ENCODE assay signal across 33 cellular contexts in the genomic region with DNA sequence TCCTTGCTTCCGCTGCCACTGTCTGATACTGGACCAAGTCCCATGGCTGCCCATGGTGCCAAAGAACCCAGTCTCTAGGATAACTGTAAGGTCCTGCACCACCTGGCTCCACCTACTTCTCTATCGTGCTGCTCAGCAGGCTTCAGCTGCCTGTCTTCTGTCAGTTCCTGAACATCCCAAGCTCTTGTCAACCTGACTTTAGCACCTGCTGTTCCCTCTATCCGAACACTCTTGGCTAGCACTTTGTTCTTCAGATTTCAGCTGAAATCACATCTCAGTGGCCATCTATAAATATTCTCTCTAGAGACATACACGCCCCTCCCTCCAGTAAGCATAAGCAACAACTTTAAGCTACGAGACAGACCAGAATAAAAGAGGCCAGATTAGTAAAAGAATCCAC. TPM values are rescaled to one million over a fixed set of nuclear protein-coding genes. Genes with fewer than 3 reads are reported as not detected.
DNase-seq lines count a peak whose midpoint lies in the region; ATAC-seq, FAIRE-seq and TF ChIP-seq lines count a peak whose summit lies in the region.
"Had no signal": no experiment of that assay in that cellular context is flagged by ENCODE, and none has a peak within 500 bp of the region (broad histone marks: within the 10 kb centered on the region; RNA-seq: fewer than 3 reads in every experiment).

No MANE protein-coding gene starts in this region.

- peaks cover 16% of the 10 kb centered on the region for H3F3A ChIP-seq in GM23338 (replicated peaks; ENCODE audit: low read depth)

- no peaks in the 10 kb centered on the region for H3K27me3 ChIP-seq in K562 (ENCODE audit: control insufficient read depth in 2 of 2, insufficient read depth in 2 of 2, low read length in 2 of 2)
- H3K27me3 ChIP-seq in psoas muscle (ENCODE audit: insufficient read depth in 3 of 3, low read length in 2 of 3) = no peaks in the 10 kb centered on the region
- no peaks in the 10 kb centered on the region for H3K27me3 ChIP-seq in GM23338 (ENCODE audit: insufficient read depth)
- H3K27me3 ChIP-seq: Peyer's patch, testis had no signal

- ATAC-seq in K562 (no peak), psoas muscle (peak; percentile 28 to 72 (median 47)), GM23338 (no peak)
- ATAC-seq: left colon, mucosa of descending colon had no signal

- H3K4me3 ChIP-seq in K562 (no peak overlapping the region), psoas muscle (no peak overlapping the region), GM23338 (no peak overlapping the region)
- H3K4me3 ChIP-seq: mucosa of descending colon, Peyer's patch, testis had no signal

- CTCF ChIA-PET in K562 (lab: Yijun Ruan, JAX; ENCODE audit: low intra/inter-chr PET ratio) = no interaction called here

- no peak for TF ChIP-seq EP300 in K562 (IDR thresholded peaks at IDR 0.05; ENCODE audit: low read length)

- no TSS peak for BruUV-seq in K562 (replicated peaks; lab: Mats Ljungman, UMichigan)

- H3K36me3 ChIP-seq in K562 (ENCODE audit: control insufficient read depth, insufficient read depth, low read length) = peaks cover 62% of the 10 kb centered on the region
- H3K36me3 ChIP-seq in psoas muscle (ENCODE audit: insufficient read depth in 1 of 2, low read depth in 1 of 2) = peaks cover 6 to 43% of the 10 kb centered on the region in 2 donors
- H3K36me3 ChIP-seq in GM23338 (ENCODE audit: insufficient read depth) = peaks cover 10% of the 10 kb centered on the region

- no peaks in the 10 kb centered on the region for H3K27me3 Mint-ChIP-seq in activated T-cell treated with anti-CD3 and anti-CD28 coated beads, Interleukin-2, amount 50 U/mL, for 24 hours
- H3K27me3 Mint-ChIP-seq in GM23338 (ENCODE audit: insufficient read depth, low read depth, poor library complexity) (peaks cover 3% of the 10 kb centered on the region), type B pancreatic cell (no peaks in the 10 kb centered on the region)
- H3K27me3 Mint-ChIP-seq: activated naive CD4-positive, alpha-beta T cell treated with anti-CD3 and anti-CD28 coated beads, Interleukin-2, amount 10 ng/mL, durations not matched to agents 7 days and 5 days; CD4-positive, alpha-beta T cell; natural killer cell treated with Interleukin-12 subunit alpha and Interleukin-12 subunit beta and Interleukin-15 and Interleukin-18, amount 100 ng/mL, for 72 hours had no signal

- H3K4me1 ChIP-seq in K562 (replicated peaks in 1 of 2; ENCODE audit: control insufficient read depth in 2 of 2, insufficient read depth in 2 of 2, low read length in 2 of 2) = no peaks in the 10 kb centered on the region; a peak in 1 of 5 replicates
- H3K4me1 ChIP-seq in psoas muscle = peaks cover 16% of the 10 kb centered on the region
- H3K4me1 ChIP-seq in GM23338 (ENCODE audit: insufficient read depth) = no peaks in the 10 kb centered on the region
- H3K4me1 ChIP-seq: Peyer's patch, testis had no signal

- DNase-seq in activated T-cell treated with anti-CD3 and anti-CD28 coated beads, Interleukin-2, amount 50 U/mL, for 24 hours = no peak
- no peak for DNase-seq in activated T-cell treated with anti-CD3 and anti-CD28 coated beads, Interleukin-2, amount 50 U/mL, for 1 hour
- no peak for DNase-seq in HTR-8/SVneo (ENCODE audit: insufficient read length, low spot score)
- DNase-seq in K562 (ENCODE audit: extremely low read depth in 1 of 4, low spot score in 3 of 4) = no peak
- no peak for DNase-seq in psoas muscle
- no peak for DNase-seq in GM23338 (ENCODE audit: low spot score)
- no peak for DNase-seq in type B pancreatic cell (ENCODE audit: extremely low spot score, unreplicated experiment)
- DNase-seq in NCI-H146 (lab: John Stamatoyannopoulos, UW) = no peak
- DNase-seq: activated CD4-positive, alpha-beta T cell treated with anti-CD3 and anti-CD28 coated beads, Interleukin-2, amount 50 U/mL, for 4 hours; activated naive CD4-positive, alpha-beta T cell treated with anti-CD3 and anti-CD28 coated beads, Interleukin-2, amount 10 ng/mL, durations not matched to agents 7 days and 5 days; AML-193; anterior cingulate cortex; CD4-positive, alpha-beta T cell; effector CD4-positive, alpha-beta T cell; Kasumi-1; left colon; NCI-H1417 treated with DMSO at 0.1 percent for 48 hours; NCI-H2081; NCI-H345; NCI-H774; Peyer's patch; SHP77 treated with DMSO at 0.1 percent for 48 hours; small intestine; stimulated activated naive CD4-positive, alpha-beta T cell treated with Interleukin-2 at 50 U/mL for 16 hours; T1000; testis had no signal

- H2AFZ ChIP-seq in K562 (ENCODE audit: low read depth, low read length) (no peak overlapping the region), GM23338 (no peak overlapping the region)

- WGBS in K562 (ENCODE audit: insufficient coverage, low coverage, missing lambda C conversion rate) = 74% methylated on average over 5 of the region's 5 CpGs
- WGBS in psoas muscle, 3 donors = 28 to 42% (median 30%) methylated on average over 5 of the region's 5 CpGs

- no peaks in the 10 kb centered on the region for H3K9me1 ChIP-seq in K562 (ENCODE audit: control insufficient read depth, insufficient read depth, low read length)

- H3K9ac ChIP-seq in K562 (ENCODE audit: insufficient read depth in 1 of 2, low read depth in 2 of 2, low read length in 2 of 2) = no peak overlapping the region; a peak in 1 of 4 replicates

- no peak for TF ChIP-seq RAD21 in K562 (CRISPR knock-in tag; conservative IDR thresholded peaks at IDR 0.05 in 1 of 2, IDR thresholded peaks at IDR 0.05 in 1 of 2)

- H3K79me2 ChIP-seq in K562 (ENCODE audit: control insufficient read depth, insufficient read depth, low read length) = no peaks in the 10 kb centered on the region
- 0 out of 2 replicates have a peak, but pooled peaks cover 2% of the 10 kb centered on the region for H3K79me2 ChIP-seq in GM23338 (replicated peaks; ENCODE audit: insufficient read depth)

- FAIRE-seq in HTR-8/SVneo (lab: Jason Lieb, UNC) = peak; percentile 64
- FAIRE-seq in K562 (lab: Jason Lieb, UNC) = no peak
- FAIRE-seq: GM19239, H54, small intestine, urothelium cell line had no signal

- in situ Hi-C loops in K562 (cut with MboI) = no loop called here

- intact Hi-C loops in K562 (cut with micrococcal nuclease) (no loop called here), psoas muscle (cut with DNase I) (no loop called here)

- no peaks in the 10 kb centered on the region for H3K9me3 Mint-ChIP-seq in activated T-cell treated with anti-CD3 and anti-CD28 coated beads, Interleukin-2, amount 50 U/mL, for 24 hours
- H3K9me3 Mint-ChIP-seq in GM23338 (no peaks in the 10 kb centered on the region), type B pancreatic cell (no peaks in the 10 kb centered on the region)
- H3K9me3 Mint-ChIP-seq: activated naive CD4-positive, alpha-beta T cell treated with anti-CD3 and anti-CD28 coated beads, Interleukin-2, amount 10 ng/mL, durations not matched to agents 7 days and 5 days; activated T-helper 1 cell treated with anti-CD3 and anti-CD28 coated beads, Interleukin-12 subunit alpha, Interleukin-12 subunit beta, Interleukin-2, Interleukin-4 antibody, amounts not matched to agents 30 ng/mL and 10 ng/mL and 1 ng/mL, durations not matched to agents 14 hours and 24 hours and 36 hours; CD4-positive, alpha-beta T cell; natural killer cell treated with Interleukin-12 subunit alpha and Interleukin-12 subunit beta and Interleukin-15 and Interleukin-18, amount 100 ng/mL, for 72 hours had no signal

- H4K20me1 ChIP-seq in K562 (replicated peaks; ENCODE audit: control insufficient read depth, insufficient read depth, low read length) = no peaks in the 10 kb centered on the region
- H4K20me1 ChIP-seq in GM23338 (replicated peaks; ENCODE audit: insufficient read depth) = peaks cover 22% of the 10 kb centered on the region

- no peak overlapping the region for H3K27ac ChIP-seq in K562 (ENCODE audit: extremely low read depth, low read depth, low read length)
- peak overlapping the region; percentile 36 for H3K27ac ChIP-seq in psoas muscle
- no peak overlapping the region for H3K27ac ChIP-seq in GM23338 (ENCODE audit: low read depth)
- H3K27ac ChIP-seq: epithelial cell of prostate, Peyer's patch, testis had no signal

- H3K4me1 Mint-ChIP-seq in activated T-cell treated with anti-CD3 and anti-CD28 coated beads, Interleukin-2, amount 50 U/mL, for 24 hours (ENCODE audit: low read depth) = peaks cover 6% of the 10 kb centered on the region
- H3K4me1 Mint-ChIP-seq in GM23338 (no peaks in the 10 kb centered on the region), type B pancreatic cell (ENCODE audit: unreplicated experiment) (peaks cover 3% of the 10 kb centered on the region)

- no peaks in the 10 kb centered on the region for H3K9me2 ChIP-seq in GM23338 (ENCODE audit: insufficient read depth)

- H3K9me3 ChIP-seq in K562 (replicated peaks; ENCODE audit: control insufficient read depth, insufficient read depth, low read depth, low read length) = no peaks in the 10 kb centered on the region
- no peaks in the 10 kb centered on the region for H3K9me3 ChIP-seq in psoas muscle
- H3K9me3 ChIP-seq: mucosa of descending colon, Peyer's patch, testis had no signal

- H3K4me2 ChIP-seq in K562 (ENCODE audit: insufficient read depth, low read length) (no peak overlapping the region), GM23338 (no peak overlapping the region)

- POLR2A ChIA-PET in K562 (lab: Yijun Ruan, JAX) = interaction anchor here (0.8 to 1.1 kb wide), 4 partner anchors 8 to 110 kb away, joined by 3 to 5 read pairs (median 4); a partner anchor contains a TSS

- peak overlapping the region; percentile 1 for H3K27ac Mint-ChIP-seq in activated T-cell treated with anti-CD3 and anti-CD28 coated beads, Interleukin-2, amount 50 U/mL, for 24 hours
- H3K27ac Mint-ChIP-seq in GM23338 (no peak overlapping the region), type B pancreatic cell (no peak overlapping the region)
- H3K27ac Mint-ChIP-seq: activated naive CD4-positive, alpha-beta T cell treated with anti-CD3 and anti-CD28 coated beads, Interleukin-2, amount 10 ng/mL, durations not matched to agents 7 days and 5 days; activated T-helper 1 cell treated with anti-CD3 and anti-CD28 coated beads, Interleukin-12 subunit alpha, Interleukin-12 subunit beta, Interleukin-2, Interleukin-4 antibody, amounts not matched to agents 30 ng/mL and 10 ng/mL and 1 ng/mL, durations not matched to agents 14 hours and 24 hours and 36 hours; CD4-positive, alpha-beta T cell; natural killer cell treated with Interleukin-12 subunit alpha and Interleukin-12 subunit beta and Interleukin-15 and Interleukin-18, amount 100 ng/mL, for 72 hours had no signal

- peaks cover 67% of the 10 kb centered on the region for H3K36me3 Mint-ChIP-seq in activated T-cell treated with anti-CD3 and anti-CD28 coated beads, Interleukin-2, amount 50 U/mL, for 24 hours (ENCODE audit: low read depth)
- H3K36me3 Mint-ChIP-seq in GM23338 (ENCODE audit: low read depth) = peaks cover 40% of the 10 kb centered on the region
- peaks cover 14% of the 10 kb centered on the region for H3K36me3 Mint-ChIP-seq in type B pancreatic cell

- TF ChIP-seq CTCF in K562 (IDR thresholded peaks at IDR 0.05 in 2 of 3, conservative IDR thresholded peaks at IDR 0.05 in 1 of 3; ENCODE audit: insufficient read depth in 2 of 3, low read depth in 1 of 3, low read length in 3 of 3) (no peak), psoas muscle (IDR thresholded peaks at IDR 0.05) (no peak), GM23338 (conservative IDR thresholded peaks at IDR 0.05; ENCODE audit: low read depth in 2 of 2) (no peak), type B pancreatic cell (conservative IDR thresholded peaks at IDR 0.05) (no peak)

- no peak overlapping the region for H3K4me3 Mint-ChIP-seq in activated T-cell treated with anti-CD3 and anti-CD28 coated beads, Interleukin-2, amount 50 U/mL, for 24 hours
- H3K4me3 Mint-ChIP-seq in GM23338 (no peak overlapping the region), type B pancreatic cell (no peak overlapping the region)
- H3K4me3 Mint-ChIP-seq: activated naive CD4-positive, alpha-beta T cell treated with anti-CD3 and anti-CD28 coated beads, Interleukin-2, amount 10 ng/mL, durations not matched to agents 7 days and 5 days; activated T-helper 1 cell treated with anti-CD3 and anti-CD28 coated beads, Interleukin-12 subunit alpha, Interleukin-12 subunit beta, Interleukin-2, Interleukin-4 antibody, amounts not matched to agents 30 ng/mL and 10 ng/mL and 1 ng/mL, durations not matched to agents 14 hours and 24 hours and 36 hours; CD4-positive, alpha-beta T cell; natural killer cell treated with Interleukin-12 subunit alpha and Interleukin-12 subunit beta and Interleukin-15 and Interleukin-18, amount 100 ng/mL, for 72 hours had no signal

- TF ChIP-seq POLR2A in K562 (conservative IDR thresholded peaks at IDR 0.05) = 0 out of 2 replicates have a peak, but pooled peaks have one; percentile 1

RNA-seq across cellular contexts. Expression of a gene that starts 15.0 kb away (rescaled TPM):
- total RNA-seq in K562 (2011; cell fraction: chromatin; rRNA removed; ENCODE audit: low replicate concordance) = 29.2 and 76.2 TPM in 2 replicates
- 97.2 and 110 TPM in 2 replicates for total RNA-seq in K562 (2011; cell fraction: nucleolus; rRNA removed)
- total RNA-seq in K562 (2011; cell fraction: nucleoplasm; rRNA removed) = 81.8 and 82.7 TPM in 2 replicates
- total RNA-seq in K562 (2014; rRNA removed) = 42.8 and 45.1 TPM in 2 replicates
- 17.8 and 22.4 TPM in 2 replicates for total RNA-seq in K562 (2014; rRNA removed; fragmentation: Illumina TruSeq; extraction: Trizol)
- total RNA-seq in K562 (2015; rRNA removed; fragmentation: Illumina TruSeq; extraction: Trizol) = 27.2 and 30.8 TPM in 2 replicates
- 35.6 and 37.8 TPM in 2 replicates for total RNA-seq in K562 (2021)
- 35.4 and 49.7 TPM in 2 replicates for polyA plus RNA-seq in K562 (2011; rRNA removed)
- 81.1 and 94.4 TPM in 2 replicates for polyA plus RNA-seq in K562 (2011; cell fraction: cytosol; rRNA removed)
- 33.4 and 33.8 TPM in 2 replicates for polyA plus RNA-seq in K562 (2011; cell fraction: nucleus; rRNA removed)
- polyA plus RNA-seq in K562 (2012) = 39.5 and 56.3 TPM in 2 replicates
- polyA plus RNA-seq in K562 (2014; fragmentation: Illumina TruSeq; extraction: Trizol) = 21.2 and 31.4 TPM in 2 replicates
- polyA plus RNA-seq in K562 (2014; fragmentation: Nextera tagmentation; extraction: Ambion mirVana) = 100 to 1,000 TPM in 1 of 2 experiments, 10 to 100 TPM in 1; 79.4 to 110 TPM
- 50.9 and 55.7 TPM in 2 replicates for polyA plus RNA-seq in K562 (2014; rRNA removed)
- 34.9 and 37.8 TPM in 2 replicates for polyA minus RNA-seq in K562 (2011; rRNA and poly(A)+ RNA removed)
- 18.9 and 27.4 TPM in 2 replicates for polyA minus RNA-seq in K562 (2011; cell fraction: cytosol; rRNA and poly(A)+ RNA removed)
- polyA minus RNA-seq in K562 (2011; cell fraction: nucleus; rRNA and poly(A)+ RNA removed) = 13.7 and 19.7 TPM in 2 replicates
- total RNA-seq in psoas muscle = 10 to 100 TPM; 13.2 to 25.4 (median 18.3) TPM
- 10 to 100 TPM; 22.2 to 52.6 (median 42.4) TPM for polyA plus RNA-seq in psoas muscle
- total RNA-seq in GM23338 (2014; rRNA removed; shearing (Covaris generic)) = 31.6 and 38.4 TPM in 2 replicates
- polyA plus RNA-seq in GM23338 (2016; fragmentation: Nextera tagmentation; extraction: Ambion mirVana) = 15.9 and 19.7 TPM in 2 replicates
- 33.8 and 34.4 TPM in 2 replicates for total RNA-seq in type B pancreatic cell (ENCODE audit: low replicate concordance)

RNA-seq across cellular contexts. Expression of a gene that starts 25.3 kb away (rescaled TPM):
- not detected in 2 replicates for total RNA-seq in K562 (2011; cell fraction: chromatin; rRNA removed; ENCODE audit: low replicate concordance)
- not detected in 2 replicates for total RNA-seq in K562 (2011; cell fraction: nucleolus; rRNA removed)
- not detected in 2 replicates for total RNA-seq in K562 (2011; cell fraction: nucleoplasm; rRNA removed)
- total RNA-seq in K562 (2014; rRNA removed) = not detected in 2 replicates
- not detected in 2 replicates for total RNA-seq in K562 (2014; rRNA removed; fragmentation: Illumina TruSeq; extraction: Trizol)
- not detected in 2 replicates for total RNA-seq in K562 (2015; rRNA removed; fragmentation: Illumina TruSeq; extraction: Trizol)
- not detected in 2 replicates for total RNA-seq in K562 (2021)
- 0.03 TPM in 1 of 2 replicates, not detected in the other for polyA plus RNA-seq in K562 (2011; rRNA removed)
- polyA plus RNA-seq in K562 (2011; cell fraction: cytosol; rRNA removed) = 0.12 TPM in 1 of 2 replicates, not detected in the other
- polyA plus RNA-seq in K562 (2011; cell fraction: nucleus; rRNA removed) = not detected in 2 replicates
- 0.10 and 0.11 TPM in 2 replicates for polyA plus RNA-seq in K562 (2012)
- 0.10 TPM in 1 of 2 replicates, not detected in the other for polyA plus RNA-seq in K562 (2014; fragmentation: Illumina TruSeq; extraction: Trizol)
- not detected for polyA plus RNA-seq in K562 (2014; fragmentation: Nextera tagmentation; extraction: Ambion mirVana)
- 0.28 TPM in 1 of 2 replicates, not detected in the other for polyA plus RNA-seq in K562 (2014; rRNA removed)
- not detected in 2 replicates for polyA minus RNA-seq in K562 (2011; rRNA and poly(A)+ RNA removed)
- polyA minus RNA-seq in K562 (2011; cell fraction: cytosol; rRNA and poly(A)+ RNA removed) = not detected in 2 replicates
- polyA minus RNA-seq in K562 (2011; cell fraction: nucleus; rRNA and poly(A)+ RNA removed) = not detected in 2 replicates
- total RNA-seq in psoas muscle = under 1 TPM in 2 of 4 donors, not detected in 2; 0.20 to 0.28 TPM
- 10 to 100 TPM in 1 of 3 donors, under 1 TPM in 2; 0.10 to 13.5 (median 0.11) TPM for polyA plus RNA-seq in psoas muscle
- total RNA-seq in GM23338 (2014; rRNA removed; shearing (Covaris generic)) = 7.2 and 7.7 TPM in 2 replicates
- 4.1 and 4.2 TPM in 2 replicates for polyA plus RNA-seq in GM23338 (2016; fragmentation: Nextera tagmentation; extraction: Ambion mirVana)
- total RNA-seq in type B pancreatic cell (ENCODE audit: low replicate concordance) = 1.9 and 2.1 TPM in 2 replicates

RNA-seq across cellular contexts. Expression of a gene that starts 36.7 kb away (rescaled TPM):
- total RNA-seq in K562 (2011; cell fraction: chromatin; rRNA removed; ENCODE audit: low replicate concordance) = 48.1 and 49.0 TPM in 2 replicates
- total RNA-seq in K562 (2011; cell fraction: nucleolus; rRNA removed) = 32.9 and 33.7 TPM in 2 replicates
- 64.8 and 108 TPM in 2 replicates for total RNA-seq in K562 (2011; cell fraction: nucleoplasm; rRNA removed)
- total RNA-seq in K562 (2014; rRNA removed) (53.0 and 71.1 TPM in 2 replicates), K562 (2014; rRNA removed; fragmentation: Illumina TruSeq; extraction: Trizol) (78.4 and 82.8 TPM in 2 replicates), K562 (2015; rRNA removed; fragmentation: Illumina TruSeq; extraction: Trizol) (95.0 and 102 TPM in 2 replicates), K562 (2021) (104 and 108 TPM in 2 replicates), psoas muscle (10 to 100 TPM; 39.6 to 65.9 (median 52.9) TPM), type B pancreatic cell (ENCODE audit: low replicate concordance) (44.8 and 50.6 TPM in 2 replicates)
- polyA plus RNA-seq in K562 (2011; rRNA removed) (66.3 and 82.2 TPM in 2 replicates), K562 (2014; fragmentation: Illumina TruSeq; extraction: Trizol) (98.5 and 124 TPM in 2 replicates), K562 (2014; fragmentation: Nextera tagmentation; extraction: Ambion mirVana) (100 to 1,000 TPM in 1 of 2 experiments, 10 to 100 TPM in 1; 89.3 to 258 TPM), K562 (2014; rRNA removed) (70.0 and 80.9 TPM in 2 replicates), psoas muscle (10 to 100 TPM; 42.7 to 52.9 (median 47.9) TPM), GM23338 (2016; fragmentation: Nextera tagmentation; extraction: Ambion mirVana) (226 and 241 TPM in 2 replicates)
- 56.4 and 75.0 TPM in 2 replicates for polyA plus RNA-seq in K562 (2011; cell fraction: cytosol; rRNA removed)
- 32.9 and 38.2 TPM in 2 replicates for polyA plus RNA-seq in K562 (2011; cell fraction: nucleus; rRNA removed)
- polyA plus RNA-seq in K562 (2012) = 40.9 and 63.3 TPM in 2 replicates
- polyA minus RNA-seq in K562 (2011; rRNA and poly(A)+ RNA removed) = 133 and 173 TPM in 2 replicates
- 44.4 and 52.5 TPM in 2 replicates for polyA minus RNA-seq in K562 (2011; cell fraction: cytosol; rRNA and poly(A)+ RNA removed)
- polyA minus RNA-seq in K562 (2011; cell fraction: nucleus; rRNA and poly(A)+ RNA removed) = 11.3 and 24.1 TPM in 2 replicates
- 64.4 and 72.7 TPM in 2 replicates for total RNA-seq in GM23338 (2014; rRNA removed; shearing (Covaris generic))

RNA-seq across cellular contexts. Expression of a gene that starts 40.8 kb away (rescaled TPM):
- total RNA-seq in K562 (2011; cell fraction: chromatin; rRNA removed; ENCODE audit: low replicate concordance) = 33.6 and 98.9 TPM in 2 replicates
- total RNA-seq in K562 (2011; cell fraction: nucleolus; rRNA removed) = 135 and 137 TPM in 2 replicates
- 99.2 and 101 TPM in 2 replicates for total RNA-seq in K562 (2011; cell fraction: nucleoplasm; rRNA removed)
- total RNA-seq in K562 (2014; rRNA removed) (31.1 and 37.6 TPM in 2 replicates), K562 (2014; rRNA removed; fragmentation: Illumina TruSeq; extraction: Trizol) (11.4 and 11.6 TPM in 2 replicates), K562 (2015; rRNA removed; fragmentation: Illumina TruSeq; extraction: Trizol) (24.1 and 26.8 TPM in 2 replicates), K562 (2021) (41.9 and 47.4 TPM in 2 replicates), psoas muscle (10 to 100 TPM; 27.7 to 43.3 (median 37.6) TPM), type B pancreatic cell (ENCODE audit: low replicate concordance) (63.6 and 63.7 TPM in 2 replicates)
- polyA plus RNA-seq in K562 (2011; rRNA removed) (46.6 and 55.1 TPM in 2 replicates), K562 (2014; fragmentation: Illumina TruSeq; extraction: Trizol) (49.5 and 60.5 TPM in 2 replicates), K562 (2014; fragmentation: Nextera tagmentation; extraction: Ambion mirVana) (10 to 100 TPM; 10.4 to 14.8 TPM), K562 (2014; rRNA removed) (56.3 and 57.8 TPM in 2 replicates), psoas muscle (10 to 100 TPM; 43.9 to 72.9 (median 61.0) TPM), GM23338 (2016; fragmentation: Nextera tagmentation; extraction: Ambion mirVana) (143 and 154 TPM in 2 replicates)
- polyA plus RNA-seq in K562 (2011; cell fraction: cytosol; rRNA removed) = 121 and 218 TPM in 2 replicates
- 51.8 and 71.7 TPM in 2 replicates for polyA plus RNA-seq in K562 (2011; cell fraction: nucleus; rRNA removed)
- 62.0 and 81.3 TPM in 2 replicates for polyA plus RNA-seq in K562 (2012)
- 31.6 and 48.8 TPM in 2 replicates for polyA minus RNA-seq in K562 (2011; rRNA and poly(A)+ RNA removed)
- 44.7 and 61.0 TPM in 2 replicates for polyA minus RNA-seq in K562 (2011; cell fraction: cytosol; rRNA and poly(A)+ RNA removed)
- polyA minus RNA-seq in K562 (2011; cell fraction: nucleus; rRNA and poly(A)+ RNA removed) = 24.7 and 25.6 TPM in 2 replicates
- total RNA-seq in GM23338 (2014; rRNA removed; shearing (Covaris generic)) = 110 and 112 TPM in 2 replicates

Comparison
In these comparisons a context has a peak if more than half of its experiments do, and no peak if none do; other contexts are left out.
1. ATAC-seq: peak in psoas muscle (4 of 4); none in K562 (single experiment) and GM23338 (single experiment).